In the genomic region with DNA sequence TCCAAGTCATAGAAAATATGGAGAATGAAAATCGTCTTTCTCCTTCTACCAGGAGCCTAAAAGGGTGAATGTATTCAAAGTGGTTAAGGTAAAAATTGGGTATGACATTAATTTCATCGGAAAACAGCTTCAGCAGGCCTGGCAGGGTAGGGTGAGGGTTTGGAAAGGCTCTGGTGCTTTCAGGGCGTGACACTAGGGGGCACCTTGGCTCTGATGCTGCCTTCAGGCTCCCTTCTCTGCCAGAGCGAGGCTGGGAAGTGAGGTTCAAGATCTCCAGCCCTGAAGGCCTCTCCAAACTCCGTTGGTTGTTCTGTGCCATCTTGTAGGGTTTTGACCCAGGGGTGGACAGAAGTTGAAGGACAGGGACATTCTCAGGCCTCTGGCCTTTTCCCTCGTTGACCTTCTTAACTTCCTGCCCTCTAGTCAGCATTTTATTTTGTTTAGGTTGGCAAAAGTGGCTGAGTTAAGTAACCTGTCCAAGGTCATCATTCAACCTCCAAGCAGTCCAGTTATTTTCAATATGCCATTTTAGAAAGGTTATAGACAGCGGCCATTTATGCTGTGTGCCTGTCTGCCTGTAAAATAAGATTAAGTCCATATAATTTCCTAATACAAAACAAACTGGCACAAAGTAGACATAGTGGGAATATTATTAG, we compare ENCODE assay signal across 13 cellular contexts. TPM values are rescaled to one million over a fixed set of nuclear protein-coding genes. Genes with fewer than 3 reads are reported as not detected.
DNase-seq lines count a peak whose midpoint lies in the region; ATAC-seq, FAIRE-seq and TF ChIP-seq lines count a peak whose summit lies in the region.
"Had no signal": no experiment of that assay in that cellular context is flagged by ENCODE, and none has a peak within 500 bp of the region (broad histone marks: within the 10 kb centered on the region; RNA-seq: fewer than 3 reads in every experiment).

No MANE protein-coding gene starts in this region.

- H3K36me3 Mint-ChIP-seq in activated CD4-positive, alpha-beta T cell treated with anti-CD3 and anti-CD28 coated beads, Interleukin-2, amount 10 ng/mL, durations not matched to agents 24 days and 14 days (ENCODE audit: low read depth) = no peaks in the 10 kb centered on the region
- H3K36me3 Mint-ChIP-seq: CD4-positive, alpha-beta memory T cell; naive thymus-derived CD4-positive, alpha-beta T cell had no signal

- H3K36me3 ChIP-seq in GM12878 (ENCODE audit: control insufficient read depth in 2 of 2, insufficient read depth in 2 of 2, low read length in 1 of 2) = no peaks in the 10 kb centered on the region
- H3K36me3 ChIP-seq: HAP-1 had no signal

- peak; percentile 83 for ATAC-seq in GM12878
- ATAC-seq in GM18858 (IDR thresholded peaks at IDR 0.05; ENCODE audit: unreplicated experiment) = no peak
- no peak for ATAC-seq in GM18867 (IDR thresholded peaks at IDR 0.05; ENCODE audit: unreplicated experiment)
- ATAC-seq: naive thymus-derived CD4-positive, alpha-beta T cell had no signal

- RAD21 ChIA-PET in GM12878 (lab: Charles Lee; ENCODE audit: unreplicated experiment) = interaction anchor here (1.0 to 2.7 kb wide), 2 partner anchors 250 to 411 kb away, joined by 3 to 8 read pairs; no protein-coding TSS in a partner anchor

- H3K4me3 ChIP-seq in GM12878 (no peak overlapping the region), retinal pigment epithelial cell (ENCODE audit: low read length) (no peak overlapping the region)
- H3K4me3 ChIP-seq: HAP-1 had no signal

- no peak for TF ChIP-seq EP300 in GM12878 (IDR thresholded peaks at IDR 0.05; ENCODE audit: borderline replicate concordance in 1 of 2, control insufficient read depth in 1 of 2, low read depth in 2 of 2, low read length in 2 of 2)

- H3K27me3 ChIP-seq in GM12878 (replicated peaks in 1 of 2; ENCODE audit: control insufficient read depth in 2 of 2, insufficient read depth in 2 of 2, low read length in 1 of 2) = no peaks in the 10 kb centered on the region; a peak in 2 of 4 replicates

- in situ Hi-C loops in GM12878 (cut with MboI) = no loop called here

- H3K4me3 Mint-ChIP-seq in activated CD4-positive, alpha-beta T cell treated with anti-CD3 and anti-CD28 coated beads, Interleukin-2, amount 10 ng/mL, durations not matched to agents 24 days and 14 days = no peak overlapping the region
- H3K4me3 Mint-ChIP-seq: CD4-positive, alpha-beta memory T cell; naive thymus-derived CD4-positive, alpha-beta T cell had no signal

- FAIRE-seq in GM12878 (lab: Jason Lieb, UNC) = peak; percentile 27
- FAIRE-seq: endometrium had no signal

- H3K9ac ChIP-seq in GM12878 (ENCODE audit: control insufficient read depth, insufficient read depth, low read length) = no peak overlapping the region

- H3K27ac Mint-ChIP-seq in activated CD4-positive, alpha-beta T cell treated with anti-CD3 and anti-CD28 coated beads, Interleukin-2, amount 10 ng/mL, durations not matched to agents 24 days and 14 days = no peak overlapping the region
- H3K27ac Mint-ChIP-seq: CD4-positive, alpha-beta memory T cell; naive thymus-derived CD4-positive, alpha-beta T cell had no signal

- H3K9me3 ChIP-seq in GM12878 (replicated peaks; ENCODE audit: control insufficient read depth, insufficient read depth, low read length) = no peaks in the 10 kb centered on the region
- H3K9me3 ChIP-seq: HAP-1 had no signal

- POLR2A ChIA-PET in GM12878 (lab: Charles Lee) = interaction anchor here (0.6 kb wide), 1 partner anchor 408 kb away, joined by 5 read pairs; no protein-coding TSS in a partner anchor

- intact Hi-C loops in activated CD4-positive, alpha-beta T cell treated with anti-CD3 and anti-CD28 coated beads, Interleukin-2, amount 10 ng/mL, durations not matched to agents 24 days and 14 days (cut with micrococcal nuclease) = loop anchor here (1.0 to 10.0 kb wide), 2 partner anchors 75 to 251 kb away; no protein-coding TSS in a partner anchor
- intact Hi-C loops in GM12878 (cut with micrococcal nuclease; ENCODE audit: unreplicated experiment) = loop anchor here (1.0 to 5.0 kb wide), 3 partner anchors 75 to 411 kb away; no protein-coding TSS in a partner anchor

- no peak overlapping the region for H3K4me2 ChIP-seq in GM12878 (ENCODE audit: control insufficient read depth, insufficient read depth)

- WGBS in GM12878 (ENCODE audit: insufficient coverage, insufficient replicate concordance, low lambda C conversion rate, missing lambda C conversion rate) = 28% methylated on average over 7 of the region's 7 CpGs

- TF ChIP-seq CTCF in GM12878 (IDR thresholded peaks at IDR 0.05 in 2 of 3, conservative IDR thresholded peaks at IDR 0.05 in 1 of 3; ENCODE audit: control insufficient read depth in 2 of 3, extremely low read depth in 1 of 3, insufficient read depth in 1 of 3, low read depth in 3 of 3, low read length in 3 of 3) (peak; percentile 50 to 71 (median 61)), retinal pigment epithelial cell (conservative IDR thresholded peaks at IDR 0.05; ENCODE audit: low read depth, low read length) (peak; percentile 18)

- H3K79me2 ChIP-seq in GM12878 (ENCODE audit: control insufficient read depth, insufficient read depth, low read length) = no peaks in the 10 kb centered on the region

- peaks cover 11% of the 10 kb centered on the region for H3K27me3 Mint-ChIP-seq in activated CD4-positive, alpha-beta T cell treated with anti-CD3 and anti-CD28 coated beads, Interleukin-2, amount 10 ng/mL, durations not matched to agents 24 days and 14 days

- TF ChIP-seq POLR2A in GM12878 (IDR thresholded peaks at IDR 0.05; ENCODE audit: low read depth, low read length) = no peak

- no peak overlapping the region for H2AFZ ChIP-seq in GM12878 (ENCODE audit: control insufficient read depth, low read depth, low read length)

- peaks cover 1% of the 10 kb centered on the region for H3K4me1 ChIP-seq in GM12878 (ENCODE audit: control insufficient read depth, insufficient read depth, low read length)
- H3K4me1 ChIP-seq: HAP-1 had no signal

- SMC1A ChIA-PET in GM12878 (lab: Charles Lee; ENCODE audit: uncharacterized antibody, unreplicated experiment) = interaction anchor here (1.0 to 2.5 kb wide), 3 partner anchors 12 to 411 kb away, joined by 5 to 6 read pairs (median 5); no protein-coding TSS in a partner anchor

- peak; percentile 63 for DNase-seq in activated CD4-positive, alpha-beta T cell treated with anti-CD3 and anti-CD28 coated beads, Interleukin-2, amount 10 ng/mL, durations not matched to agents 24 days and 14 days
- no peak for DNase-seq in activated CD4-positive, alpha-beta T cell treated with anti-CD3 and anti-CD28 coated beads for 1 hour
- DNase-seq in Kasumi-1 (lab: John Stamatoyannopoulos, UW) (peak; percentile 13 to 14), GM12878 (ENCODE audit: low read depth, low spot score) (no peak), retinal pigment epithelial cell (ENCODE audit: low read depth) (no peak), dedifferentiated amniotic fluid mesenchymal stem cell (ENCODE audit: extremely low spot score) (no peak)
- DNase-seq: CD4-positive, alpha-beta memory T cell; naive thymus-derived CD4-positive, alpha-beta T cell; NCI-H2029 had no signal

- H3K27ac ChIP-seq in GM12878 (ENCODE audit: control insufficient read depth, insufficient read depth) = no peak overlapping the region

- CTCF ChIA-PET in GM12878 (lab: Yijun Ruan, JAX) = interaction anchor here (0.7 to 2.8 kb wide), 5 partner anchors 9 to 411 kb away, joined by 3 to 19 read pairs (median 4); no protein-coding TSS in a partner anchor

- no TSS peak for BruUV-seq in GM12878 (replicated peaks; lab: Mats Ljungman, UMichigan)

- TF ChIP-seq RAD21 in GM12878 (IDR thresholded peaks at IDR 0.05; ENCODE audit: insufficient read depth, low read depth, low read length) = peak; percentile 49

- peaks cover 3% of the 10 kb centered on the region for H3K9me3 Mint-ChIP-seq in activated CD4-positive, alpha-beta T cell treated with anti-CD3 and anti-CD28 coated beads, Interleukin-2, amount 10 ng/mL, durations not matched to agents 24 days and 14 days
- H3K9me3 Mint-ChIP-seq: CD4-positive, alpha-beta memory T cell; naive thymus-derived CD4-positive, alpha-beta T cell had no signal

- peaks cover 7% of the 10 kb centered on the region for H3K4me1 Mint-ChIP-seq in activated CD4-positive, alpha-beta T cell treated with anti-CD3 and anti-CD28 coated beads, Interleukin-2, amount 10 ng/mL, durations not matched to agents 24 days and 14 days
- H3K4me1 Mint-ChIP-seq: CD4-positive, alpha-beta memory T cell had no signal

- no peaks in the 10 kb centered on the region for H4K20me1 ChIP-seq in GM12878 (ENCODE audit: control insufficient read depth, insufficient read depth)

TF ChIP-seq in GM12878, 131 proteins besides CTCF, POLR2A, EP300 and RAD21:
- no peak for TF ChIP-seq CREM (IDR thresholded peaks at IDR 0.05; ENCODE audit: low read depth)
- peak; percentile 50 for TF ChIP-seq SMC3 (IDR thresholded peaks at IDR 0.05; ENCODE audit: borderline replicate concordance, low read length)
TF ChIP-seq in GM12878: peak in this region for 1.

RNA-seq across cellular contexts. Expression of a gene that starts 40.3 kb away (rescaled TPM):
- total RNA-seq in activated CD4-positive, alpha-beta T cell treated with anti-CD3 and anti-CD28 coated beads, Interleukin-2, amount 10 ng/mL, durations not matched to agents 24 days and 14 days = 0.77 and 0.83 TPM in 2 replicates
- 0.08 and 0.12 TPM in 2 replicates for total RNA-seq in GM12878 (2013; cell fraction: nucleolus; rRNA removed)
- 0.11 and 1.1 TPM in 2 replicates for total RNA-seq in GM12878 (2014; rRNA removed)
- 0.09 and 0.18 TPM in 2 replicates for total RNA-seq in GM12878 (2014; rRNA removed; fragmentation: Illumina TruSeq; extraction: Trizol)
- total RNA-seq in GM12878 (2021) = 0.32 and 0.36 TPM in 2 replicates
- polyA plus RNA-seq in GM12878 (2011; ENCODE audit: low read depth) = 0.34 TPM
- polyA plus RNA-seq in GM12878 (2011; rRNA removed) = 0.07 and 0.23 TPM in 2 replicates
- 0.32 and 0.33 TPM in 2 replicates for polyA plus RNA-seq in GM12878 (2011; cell fraction: cytosol; rRNA removed)
- 0.61 and 1.1 TPM in 2 replicates for polyA plus RNA-seq in GM12878 (2011; cell fraction: nucleus; rRNA removed)
- 0.23 and 0.44 TPM in 2 replicates for polyA plus RNA-seq in GM12878 (2012)
- polyA plus RNA-seq in GM12878 (2014; fragmentation: Illumina TruSeq; extraction: Trizol) = 0.10 and 0.12 TPM in 2 replicates
- under 1 TPM; 0.29 to 0.35 TPM for polyA plus RNA-seq in GM12878 (2014; fragmentation: Nextera tagmentation; extraction: Ambion mirVana)
- 0.10 and 0.33 TPM in 2 replicates for polyA plus RNA-seq in GM12878 (2014; rRNA removed)
- polyA plus RNA-seq in GM12878 (2016; fragmentation: Nextera tagmentation; extraction: Ambion mirVana) = under 1 TPM; 0.19 to 0.67 TPM
- polyA minus RNA-seq in GM12878 (2011; rRNA and poly(A)+ RNA removed) = 0.05 and 0.44 TPM in 2 replicates
- polyA minus RNA-seq in GM12878 (2011; cell fraction: cytosol; rRNA and poly(A)+ RNA removed) = not detected in 2 replicates
- polyA minus RNA-seq in GM12878 (2011; cell fraction: nucleus; rRNA and poly(A)+ RNA removed) = 0.24 and 0.67 TPM in 2 replicates
- polyA plus RNA-seq: naive thymus-derived CD4-positive, alpha-beta T cell had no signal

Comparison
In these comparisons a context has a peak if more than half of its experiments do, and no peak if none do; other contexts are left out.
1. DNase-seq: peak in activated CD4-positive, alpha-beta T cell treated with anti-CD3 and anti-CD28 coated beads, Interleukin-2, amount 10 ng/mL, durations not matched to agents 24 days and 14 days (single experiment) and Kasumi-1 (2 of 2); none in activated CD4-positive, alpha-beta T cell treated with anti-CD3 and anti-CD28 coated beads for 1 hour (single experiment), GM12878 (single experiment), retinal pigment epithelial cell (single experiment) and dedifferentiated amniotic fluid mesenchymal stem cell (single experiment).